In genomic region chrX:44874481-44875184, GRCh38 we compare ENCODE assay signal across 8 cellular contexts. TPM values are rescaled to one million over a fixed set of nuclear protein-coding genes. Genes with fewer than 3 reads are reported as not detected.
DNase-seq lines count a peak whose midpoint lies in the region; FAIRE-seq and TF ChIP-seq lines count a peak whose summit lies in the region.

No MANE protein-coding gene starts in this region.

- H3K4me1 Mint-ChIP-seq in nephron progenitor cell: peaks cover 6% of the 10 kb centered on the region

- peak overlapping the region; percentile 65 to 84 (median 82) for H3K4me3 ChIP-seq in esophagus squamous epithelium
- H3K4me3 ChIP-seq in vagina: peak overlapping the region; percentile 64 to 94

- TF ChIP-seq CTCF in esophagus squamous epithelium (IDR thresholded peaks at IDR 0.05) (no peak), nephron progenitor cell (IDR thresholded peaks at IDR 0.05) (no peak), vagina (IDR thresholded peaks at IDR 0.05) (no peak)

- no peak for FAIRE-seq in GM12892 (lab: Jason Lieb, UNC)

- no peaks in the 10 kb centered on the region for H3K36me3 ChIP-seq in esophagus squamous epithelium
- no peaks in the 10 kb centered on the region for H3K36me3 ChIP-seq in vagina

- H3K36me3 Mint-ChIP-seq in nephron progenitor cell (ENCODE audit: low read depth): peaks cover 20% of the 10 kb centered on the region

- H3K27me3 ChIP-seq in esophagus squamous epithelium (no peaks in the 10 kb centered on the region), vagina (no peaks in the 10 kb centered on the region)

- 0 to 3% methylated on average over 11 of the region's 12 CpGs for WGBS in esophagus squamous epithelium, 2 donors

- H3K4me3 Mint-ChIP-seq in nephron progenitor cell: peak overlapping the region; percentile 96

- DNase-seq in NK-92 treated with Interleukin-12 subunit alpha and Interleukin-12 subunit beta, amount 100 ng/mL, for 24 hours (lab: John Stamatoyannopoulos, UW): peak; percentile 3
- DNase-seq in NK-92 (lab: John Stamatoyannopoulos, UW; ENCODE audit: unreplicated experiment) (no peak), NCI-H2196 treated with DMSO at 0.1 percent for 48 hours (lab: John Stamatoyannopoulos, UW; ENCODE audit: unreplicated experiment) (peak; percentile 0), activated T-cell treated with anti-CD3 and anti-CD28 coated beads for 24 hours (ENCODE audit: low read depth) (peak; percentile 11), esophagus squamous epithelium (lab: John Stamatoyannopoulos, UW) (no peak), nephron progenitor cell (peak; percentile 12), vagina (ENCODE audit: extremely low spot score in 2 of 2) (no peak), GM12892 (ENCODE audit: insufficient read length) (no peak)

- peak overlapping the region; percentile 98 for H3K27ac Mint-ChIP-seq in nephron progenitor cell

- H3K27ac ChIP-seq in esophagus squamous epithelium (peak overlapping the region; percentile 96 to 99 (median 97)), vagina (peak overlapping the region; percentile 100)

- TF ChIP-seq POLR2A in esophagus squamous epithelium (IDR thresholded peaks at IDR 0.05): no peak
- no peak for TF ChIP-seq POLR2A in vagina (IDR thresholded peaks at IDR 0.05)
- TF ChIP-seq POLR2A in GM12892 (IDR thresholded peaks at IDR 0.05; ENCODE audit: low read depth, low read length): no peak

- H3K9me3 ChIP-seq in esophagus squamous epithelium (no peaks in the 10 kb centered on the region), vagina (no peaks in the 10 kb centered on the region)

- peaks cover 0 to 40% (median 12%) of the 10 kb centered on the region in 3 donors for H3K4me1 ChIP-seq in esophagus squamous epithelium
- H3K4me1 ChIP-seq in vagina: peaks cover 57% of the 10 kb centered on the region

- peaks cover 40% of the 10 kb centered on the region for H3K9me3 Mint-ChIP-seq in nephron progenitor cell

- intact Hi-C loops in esophagus squamous epithelium (cut with DNase I) (no loop called here), vagina (cut with DNase I) (no loop called here)

- peaks cover 2% of the 10 kb centered on the region for H3K27me3 Mint-ChIP-seq in nephron progenitor cell (ENCODE audit: low read depth, poor library complexity)

RNA-seq across cellular contexts. Expression of gene KDM6A, which starts 1.6 kb away (rescaled TPM):
- total RNA-seq in esophagus squamous epithelium: 10 to 100 TPM; 24.4 to 29.7 (median 26.8) TPM
- total RNA-seq in vagina: 44.2 TPM
- 20.0 TPM for polyA plus RNA-seq in GM12892 (2012; ENCODE audit: missing spikeins)

RNA-seq across cellular contexts. Expression of gene DUSP21, which starts 30.8 kb away (rescaled TPM):
- total RNA-seq in esophagus squamous epithelium (not detected), vagina (not detected)
- not detected for polyA plus RNA-seq in GM12892 (2012; ENCODE audit: missing spikeins)

Comparison
In these comparisons a context has a peak if more than half of its experiments do, and no peak if none do; other contexts are left out.
1. DNase-seq: peak in NK-92 treated with Interleukin-12 subunit alpha and Interleukin-12 subunit beta, amount 100 ng/mL, for 24 hours (single experiment), NCI-H2196 treated with DMSO at 0.1 percent for 48 hours (single experiment), activated T-cell treated with anti-CD3 and anti-CD28 coated beads for 24 hours (single experiment) and nephron progenitor cell (single experiment); none in NK-92 (single experiment), esophagus squamous epithelium (single experiment), vagina (0 of 2) and GM12892 (single experiment).